Comparison of ENCODE assay signal across 19 cellular contexts in the genomic region with DNA sequence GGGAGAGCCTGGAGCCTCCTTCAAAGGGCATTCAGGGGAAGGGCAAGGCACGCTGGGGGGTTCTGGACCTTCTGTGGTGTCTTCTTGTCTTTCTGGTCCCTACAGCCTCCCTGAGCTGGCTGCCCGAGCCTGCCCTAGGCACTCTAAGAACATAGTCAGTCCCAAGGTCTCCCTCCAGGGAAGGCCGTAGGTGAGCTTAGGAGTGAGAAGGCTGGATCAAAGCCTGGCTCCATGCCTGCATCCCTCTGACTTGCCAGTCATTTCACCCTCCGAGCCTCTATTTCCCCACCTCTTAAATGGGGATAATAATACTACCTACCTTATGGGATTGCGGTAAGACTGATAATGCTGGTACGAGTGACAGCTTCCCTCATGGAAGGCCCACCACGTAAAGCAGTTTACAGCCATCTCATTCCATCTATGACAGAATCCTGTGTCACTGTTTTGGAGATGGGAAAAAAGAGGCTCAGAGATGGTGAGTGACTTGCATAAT. TPM values are rescaled to one million over a fixed set of nuclear protein-coding genes. Genes with fewer than 3 reads are reported as not detected.
DNase-seq lines count a peak whose midpoint lies in the region; ATAC-seq and TF ChIP-seq lines count a peak whose summit lies in the region.
"Had no signal": no experiment of that assay in that cellular context is flagged by ENCODE, and none has a peak within 500 bp of the region (broad histone marks: within the 10 kb centered on the region; RNA-seq: fewer than 3 reads in every experiment).

No MANE protein-coding gene starts in this region.

- H3K27me3 ChIP-seq in HUES64 (ENCODE audit: insufficient read depth, low read length) (no peaks in the 10 kb centered on the region), dorsolateral prefrontal cortex (no peaks in the 10 kb centered on the region), mucosa of rectum (ENCODE audit: control insufficient read depth in 2 of 2, insufficient read depth in 2 of 2, low read length in 2 of 2) (no peaks in the 10 kb centered on the region), right cardiac atrium (ENCODE audit: control insufficient read depth, insufficient read depth) (no peaks in the 10 kb centered on the region)
- H3K27me3 ChIP-seq: left lung had no signal

- ATAC-seq in right cardiac atrium = no peak
- no peak for ATAC-seq in HG02571 (IDR thresholded peaks at IDR 0.05; ENCODE audit: unreplicated experiment)
- ATAC-seq: left lung; stimulated activated naive CD8-positive, alpha-beta T cell treated with anti-CD3 and anti-CD28 coated beads, Interleukin-15, Interleukin-2, amounts not matched to agents 100 U/mL and 50 U/mL, for 24 hours had no signal

- WGBS in HUES64 = 95% methylated on average over 6 of the region's 7 CpGs
- WGBS in right cardiac atrium = 91% methylated on average over 7 of the region's 7 CpGs

- no peak overlapping the region for H3K27ac ChIP-seq in HUES64 (ENCODE audit: low read depth, low read length)
- peak overlapping the region in 51 of 59 donors; percentile 16 to 98 (median 89) for H3K27ac ChIP-seq in dorsolateral prefrontal cortex
- H3K27ac ChIP-seq in mucosa of rectum (ENCODE audit: low read depth in 2 of 2, low read length in 2 of 2) = peak overlapping the region; percentile 97
- H3K27ac ChIP-seq in substantia nigra (ENCODE audit: low read depth, low read length, poor library complexity, severe bottlenecking) = peak overlapping the region; percentile 80
- H3K27ac ChIP-seq in right cardiac atrium (ENCODE audit: low read length) = no peak overlapping the region

- TF ChIP-seq CTCF in dorsolateral prefrontal cortex (IDR thresholded peaks at IDR 0.05 in 54 of 56, conservative IDR thresholded peaks at IDR 0.05 in 2 of 56; ENCODE audit: low read depth in 1 of 56, partially characterized antibody in 56 of 56) = no peak

- no peaks in the 10 kb centered on the region for H3K9me3 ChIP-seq in HUES64 (ENCODE audit: insufficient read depth, low read depth, low read length)
- H3K9me3 ChIP-seq in mucosa of rectum (ENCODE audit: control insufficient read depth in 2 of 2, low read length in 2 of 2) = no peaks in the 10 kb centered on the region
- no peaks in the 10 kb centered on the region for H3K9me3 ChIP-seq in right cardiac atrium (ENCODE audit: control insufficient read depth, low read length)
- H3K9me3 ChIP-seq: left lung had no signal

- DNase-seq in dorsolateral prefrontal cortex (no peak), substantia nigra (lab: John Stamatoyannopoulos, UW) (no peak), right cardiac atrium (no peak), T1000 (lab: John Stamatoyannopoulos, UW) (no peak)
- DNase-seq in activated effector memory CD4-positive, alpha-beta T cell treated with anti-CD3 and anti-CD28 coated beads, Interleukin-2, amount 50 U/mL, for 16 hours = no peak
- DNase-seq: activated CD4-positive, alpha-beta T cell treated with anti-CD3 and anti-CD28 coated beads, Interleukin-2, amount 10 ng/mL, durations not matched to agents 7 days and 5 days; activated CD8-positive, alpha-beta memory T cell treated with anti-CD3 and anti-CD28 coated beads, Interleukin-2, amount 50 U/mL, for 48 hours; activated gamma-delta T cell; CD4-positive, CD25-positive, alpha-beta regulatory T cell; Karpas-422; NCI-H1092 treated with DMSO at 0.1 percent for 48 hours; NCI-H2107; NCI-H524 treated with DMSO at 0.1 percent for 48 hours; SHP77; stimulated activated naive CD8-positive, alpha-beta T cell treated with anti-CD3 and anti-CD28 coated beads, Interleukin-15, Interleukin-2, amounts not matched to agents 100 U/mL and 50 U/mL, for 24 hours had no signal

- peak overlapping the region; percentile 83 for H3K9ac ChIP-seq in HUES64 (ENCODE audit: low read depth, low read length)
- peak overlapping the region; percentile 63 to 72 for H3K9ac ChIP-seq in mucosa of rectum (ENCODE audit: low read depth in 1 of 2, low read length in 2 of 2)

- H3K4me3 ChIP-seq in HUES64 (ENCODE audit: low read length) (no peak overlapping the region), dorsolateral prefrontal cortex (no peak overlapping the region), mucosa of rectum (ENCODE audit: low read length in 2 of 2) (no peak overlapping the region), right cardiac atrium (ENCODE audit: low read length) (no peak overlapping the region)
- H3K4me3 ChIP-seq: left lung had no signal

- intact Hi-C loops in dorsolateral prefrontal cortex (cut with DNase I) = no loop called here
- intact Hi-C loops in right cardiac atrium (cut with DNase I) = no loop called here

- H3K36me3 ChIP-seq in HUES64 (ENCODE audit: insufficient read depth, low read length) (peaks cover 41% of the 10 kb centered on the region), mucosa of rectum (ENCODE audit: control insufficient read depth in 2 of 2, insufficient read depth in 2 of 2, low read length in 2 of 2) (peaks cover 15 to 25% of the 10 kb centered on the region in 2 donors)

- H3K4me1 ChIP-seq in HUES64 (ENCODE audit: insufficient read depth, low read length) (peaks cover 47% of the 10 kb centered on the region), mucosa of rectum (ENCODE audit: control insufficient read depth in 2 of 2, insufficient read depth in 2 of 2, low read length in 2 of 2) (peaks cover 65 to 66% of the 10 kb centered on the region in 2 donors), right cardiac atrium (ENCODE audit: control insufficient read depth, insufficient read depth, low read length) (no peaks in the 10 kb centered on the region)

RNA-seq across cellular contexts. Expression of gene PTPRF, which starts 20.8 kb away (rescaled TPM):
- 71.1 TPM for polyA plus RNA-seq in HUES64 (2013, experiment 1 of 2)
- polyA plus RNA-seq in HUES64 (2013, experiment 2 of 2) = 87.6 TPM
- total RNA-seq in dorsolateral prefrontal cortex (100 to 1,000 TPM; 123 to 271 (median 184) TPM), right cardiac atrium (10 to 100 TPM; 11.1 to 19.7 (median 12.7) TPM)
- 5.1 TPM for polyA plus RNA-seq in right cardiac atrium
- polyA plus RNA-seq: CD4-positive, CD25-positive, alpha-beta regulatory T cell had no signal

Comparison
In these comparisons a context has a peak if more than half of its experiments do, and no peak if none do; other contexts are left out.
1. H3K27ac ChIP-seq: peak in dorsolateral prefrontal cortex (51 of 59), mucosa of rectum (2 of 2) and substantia nigra (single experiment); none in HUES64 (single experiment) and right cardiac atrium (single experiment).
2. RNA of gene PTPRF, which starts 20.8 kb away (total RNA-seq): 123 to 271 TPM in dorsolateral prefrontal cortex; 11.1 to 19.7 TPM in right cardiac atrium; every median in the first group is over 4 times any median in the second.